9 cellular contexts compared by ENCODE assay signal in the genomic region with DNA sequence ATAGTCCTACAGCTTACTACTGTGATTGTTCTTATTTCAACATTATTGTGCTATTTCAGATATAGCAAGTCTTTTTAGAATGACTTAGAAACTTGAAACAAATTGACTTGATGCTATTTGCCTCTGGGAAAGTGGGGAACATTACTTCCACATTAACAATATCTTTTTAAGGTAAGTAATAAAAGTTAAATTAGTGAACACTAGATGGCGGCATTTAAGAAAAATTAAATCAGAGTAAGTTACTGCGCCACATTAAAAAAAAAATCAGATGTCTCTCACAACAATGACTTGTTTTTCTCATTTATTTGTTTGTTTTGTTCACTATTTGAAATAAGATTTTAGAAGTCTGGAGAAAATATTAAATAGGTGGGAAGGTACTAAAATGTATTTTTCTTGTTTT.
DNase-seq lines count a peak whose midpoint lies in the region; ATAC-seq and TF ChIP-seq lines count a peak whose summit lies in the region.
"Had no signal": no experiment of that assay in that cellular context is flagged by ENCODE, and none has a peak within 500 bp of the region (broad histone marks: within the 10 kb centered on the region; RNA-seq: fewer than 3 reads in every experiment).

No MANE protein-coding gene starts in this region.

- H3K4me1 ChIP-seq in GM23338 (ENCODE audit: insufficient read depth): no peaks in the 10 kb centered on the region
- 0 out of 2 replicates have a peak, but pooled peaks cover 4% of the 10 kb centered on the region for H3K4me1 ChIP-seq in OCI-LY3 (ENCODE audit: low read length)

- H4K20me1 ChIP-seq in GM23338 (replicated peaks; ENCODE audit: insufficient read depth) (no peaks in the 10 kb centered on the region), OCI-LY3 (ENCODE audit: insufficient read depth, low read length) (no peaks in the 10 kb centered on the region)

- no peaks in the 10 kb centered on the region for H3K27me3 ChIP-seq in GM23338 (ENCODE audit: insufficient read depth)
- H3K27me3 ChIP-seq in OCI-LY3 (ENCODE audit: low read depth, low read length): no peaks in the 10 kb centered on the region
- H3K27me3 ChIP-seq: ovary had no signal

- peak; percentile 22 for DNase-seq in A172 (ENCODE audit: low spot score)
- peak; percentile 66 for DNase-seq in GM23338 (ENCODE audit: low spot score)
- peak; percentile 69 for DNase-seq in fibroblast of peridontal ligament (ENCODE audit: extremely low read depth)
- no peak for DNase-seq in GF-D8 (lab: John Stamatoyannopoulos, UW)
- no peak for DNase-seq in activated naive CD4-positive, alpha-beta T cell treated with Interleukin-2 at 50 U/mL for 16 hours
- DNase-seq: ovary had no signal

- peaks cover 3% of the 10 kb centered on the region; the same call in 1 of the 3 replicates for H3K4me1 Mint-ChIP-seq in GM23338

- H3K9me3 Mint-ChIP-seq in GM23338: no peaks in the 10 kb centered on the region

- H2AFZ ChIP-seq in GM23338 (no peak overlapping the region), OCI-LY3 (ENCODE audit: low read depth, low read length) (peak overlapping the region; percentile 70; the same call in 1 of the 2 replicates)

- H3K4me3 ChIP-seq in GM23338: no peak overlapping the region
- H3K4me3 ChIP-seq in OCI-LY3 (ENCODE audit: low read length): peak overlapping the region; percentile 50
- H3K4me3 ChIP-seq: ovary had no signal

- H3K27ac Mint-ChIP-seq in GM23338: no peak overlapping the region

- H3K9ac ChIP-seq in OCI-LY3 (ENCODE audit: low read length): no peak overlapping the region

- H3K27ac ChIP-seq in GM23338 (ENCODE audit: low read depth) (no peak overlapping the region), OCI-LY3 (ENCODE audit: low read length) (no peak overlapping the region)
- H3K27ac ChIP-seq: ovary had no signal

- no peaks in the 10 kb centered on the region for H3K27me3 Mint-ChIP-seq in GM23338 (ENCODE audit: insufficient read depth, low read depth, poor library complexity)

- H3K4me2 ChIP-seq in GM23338: no peak overlapping the region
- peak overlapping the region; percentile 66 for H3K4me2 ChIP-seq in OCI-LY3 (ENCODE audit: low read length)

- H3K9me3 ChIP-seq in OCI-LY3 (ENCODE audit: insufficient read depth, low read length): no peaks in the 10 kb centered on the region
- H3K9me3 ChIP-seq: ovary had no signal

- ATAC-seq in GM23338 (no peak), HG03457 (IDR thresholded peaks at IDR 0.05; ENCODE audit: unreplicated experiment) (no peak), HG02759 (IDR thresholded peaks at IDR 0.05; ENCODE audit: unreplicated experiment) (no peak)

- H3K36me3 ChIP-seq in GM23338 (ENCODE audit: insufficient read depth) (no peaks in the 10 kb centered on the region), OCI-LY3 (replicated peaks; ENCODE audit: low read depth, low read length) (no peaks in the 10 kb centered on the region)
- H3K36me3 ChIP-seq: ovary had no signal

- TF ChIP-seq CTCF in GM23338 (conservative IDR thresholded peaks at IDR 0.05; ENCODE audit: low read depth in 2 of 2) (peak in 1 of 2 experiments; percentile 67; a peak in 3 of 4 replicates), OCI-LY3 (IDR thresholded peaks at IDR 0.05; ENCODE audit: low read depth, low read length) (peak; percentile 53)

- no peak overlapping the region for H3K4me3 Mint-ChIP-seq in GM23338

- no peaks in the 10 kb centered on the region for H3K79me2 ChIP-seq in GM23338 (replicated peaks; ENCODE audit: insufficient read depth)
- H3K79me2 ChIP-seq in OCI-LY3 (ENCODE audit: low read length): no peaks in the 10 kb centered on the region

- H3F3A ChIP-seq in GM23338 (replicated peaks; ENCODE audit: low read depth): no peaks in the 10 kb centered on the region

- H3K9me2 ChIP-seq in GM23338 (ENCODE audit: insufficient read depth): no peaks in the 10 kb centered on the region

- no peaks in the 10 kb centered on the region for H3K36me3 Mint-ChIP-seq in GM23338 (ENCODE audit: low read depth)

TF ChIP-seq in GM23338, 12 proteins besides CTCF, POLR2A, EP300 and RAD21 (continues in another document):
- TF ChIP-seq, protein P1, sequence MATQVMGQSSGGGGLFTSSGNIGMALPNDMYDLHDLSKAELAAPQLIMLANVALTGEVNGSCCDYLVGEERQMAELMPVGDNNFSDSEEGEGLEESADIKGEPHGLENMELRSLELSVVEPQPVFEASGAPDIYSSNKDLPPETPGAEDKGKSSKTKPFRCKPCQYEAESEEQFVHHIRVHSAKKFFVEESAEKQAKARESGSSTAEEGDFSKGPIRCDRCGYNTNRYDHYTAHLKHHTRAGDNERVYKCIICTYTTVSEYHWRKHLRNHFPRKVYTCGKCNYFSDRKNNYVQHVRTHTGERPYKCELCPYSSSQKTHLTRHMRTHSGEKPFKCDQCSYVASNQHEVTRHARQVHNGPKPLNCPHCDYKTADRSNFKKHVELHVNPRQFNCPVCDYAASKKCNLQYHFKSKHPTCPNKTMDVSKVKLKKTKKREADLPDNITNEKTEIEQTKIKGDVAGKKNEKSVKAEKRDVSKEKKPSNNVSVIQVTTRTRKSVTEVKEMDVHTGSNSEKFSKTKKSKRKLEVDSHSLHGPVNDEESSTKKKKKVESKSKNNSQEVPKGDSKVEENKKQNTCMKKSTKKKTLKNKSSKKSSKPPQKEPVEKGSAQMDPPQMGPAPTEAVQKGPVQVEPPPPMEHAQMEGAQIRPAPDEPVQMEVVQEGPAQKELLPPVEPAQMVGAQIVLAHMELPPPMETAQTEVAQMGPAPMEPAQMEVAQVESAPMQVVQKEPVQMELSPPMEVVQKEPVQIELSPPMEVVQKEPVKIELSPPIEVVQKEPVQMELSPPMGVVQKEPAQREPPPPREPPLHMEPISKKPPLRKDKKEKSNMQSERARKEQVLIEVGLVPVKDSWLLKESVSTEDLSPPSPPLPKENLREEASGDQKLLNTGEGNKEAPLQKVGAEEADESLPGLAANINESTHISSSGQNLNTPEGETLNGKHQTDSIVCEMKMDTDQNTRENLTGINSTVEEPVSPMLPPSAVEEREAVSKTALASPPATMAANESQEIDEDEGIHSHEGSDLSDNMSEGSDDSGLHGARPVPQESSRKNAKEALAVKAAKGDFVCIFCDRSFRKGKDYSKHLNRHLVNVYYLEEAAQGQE (IDR thresholded peaks at IDR 0.05; ENCODE audit: unreplicated experiment): no peak
- TF ChIP-seq EZH2 (IDR thresholded peaks at IDR 0.05; ENCODE audit: low read depth, unreplicated experiment) (no peak), NANOG (IDR thresholded peaks at IDR 0.05; ENCODE audit: borderline replicate concordance) (no peak), EZH2phosphoT487 (IDR thresholded peaks at IDR 0.05; ENCODE audit: unreplicated experiment) (no peak), ZNF114 (CRISPR knock-in tag; IDR thresholded peaks at IDR 0.05) (no peak), STAT1 (IDR thresholded peaks at IDR 0.05; ENCODE audit: unreplicated experiment) (no peak), CREB1 (CRISPR knock-in tag; IDR thresholded peaks at IDR 0.05; ENCODE audit: low read depth) (no peak), ZNF331 (CRISPR knock-in tag; IDR thresholded peaks at IDR 0.05; ENCODE audit: low read depth) (no peak)

Comparison
In these comparisons a context has a peak if more than half of its experiments do, and no peak if none do; other contexts are left out.
1. DNase-seq: peak in A172 (single experiment), GM23338 (single experiment) and fibroblast of peridontal ligament (single experiment); none in GF-D8 (single experiment) and activated naive CD4-positive, alpha-beta T cell treated with Interleukin-2 at 50 U/mL for 16 hours (single experiment).